24 cellular contexts compared by ENCODE assay signal in genomic region chr6:133724726-133725125, GRCh38.
DNase-seq lines count a peak whose midpoint lies in the region; ATAC-seq, FAIRE-seq and TF ChIP-seq lines count a peak whose summit lies in the region.
"Had no signal": no experiment of that assay in that cellular context is flagged by ENCODE, and none has a peak within 500 bp of the region (broad histone marks: within the 10 kb centered on the region; RNA-seq: fewer than 3 reads in every experiment).

No MANE protein-coding gene starts in this region.

- ATAC-seq in HG02571 (IDR thresholded peaks at IDR 0.05; ENCODE audit: unreplicated experiment) (no peak), pancreas (no peak)
- ATAC-seq: activated T-cell treated with anti-CD3 and anti-CD28 coated beads, Interleukin-2, amount 50 U/mL, for 4 hours; left ventricle myocardium superior; T-cell had no signal

- H3K4me1 ChIP-seq in pancreas: no peaks in the 10 kb centered on the region
- H3K4me1 ChIP-seq: esophagus squamous epithelium, uterus had no signal

- H3K27ac ChIP-seq in pancreas: no peak overlapping the region
- H3K27ac ChIP-seq: esophagus squamous epithelium, uterus, VCaP had no signal

- H3K4me3 ChIP-seq in cardiac fibroblast (replicated peaks in 1 of 2; ENCODE audit: low read depth in 2 of 2, low read length in 2 of 2) (no peak overlapping the region), pancreas (no peak overlapping the region)
- H3K4me3 ChIP-seq: esophagus squamous epithelium, uterus had no signal

- no peak for FAIRE-seq in pancreas (lab: Jason Lieb, UNC)
- FAIRE-seq: H54 had no signal

- intact Hi-C loops in pancreas (cut with DNase I): no loop called here

- H3K36me3 ChIP-seq in pancreas: no peaks in the 10 kb centered on the region
- H3K36me3 ChIP-seq: esophagus squamous epithelium, uterus had no signal

- TF ChIP-seq CTCF in cardiac fibroblast (IDR thresholded peaks at IDR 0.05; ENCODE audit: low read depth, low read length): no peak
- TF ChIP-seq CTCF in pancreas (IDR thresholded peaks at IDR 0.05): no peak

- DNase-seq in AG20443 (ENCODE audit: low spot score) (peak; percentile 32), M059J (ENCODE audit: low read depth) (peak; percentile 60), cardiac fibroblast (ENCODE audit: low read depth in 2 of 2) (peak; percentile 57 to 87), kidney glomerular epithelial cell (lab: John Stamatoyannopoulos, UW) (peak; percentile 29), C1 segment of cervical spinal cord (lab: John Stamatoyannopoulos, UW) (no peak), LoVo (ENCODE audit: low spot score) (no peak), pancreas (no peak)
- DNase-seq: activated CD4-positive, alpha-beta memory T cell treated with anti-CD3 and anti-CD28 coated beads, Interleukin-2, amount 10 ng/mL, durations not matched to agents 7 days and 5 days; activated naive CD8-positive, alpha-beta T cell treated with anti-CD3 and anti-CD28 coated beads, Interleukin-2, amount 10 ng/mL, durations not matched to agents 7 days and 5 days; activated T-cell treated with anti-CD3 and anti-CD28 coated beads, Interleukin-2, amount 50 U/mL, for 4 hours; AML-193; central memory CD4-positive, alpha-beta T cell; effector CD4-positive, alpha-beta T cell; esophagus squamous epithelium; Kasumi-1; left ventricle myocardium superior; NCI-H1436; Right ventricle myocardium superior; stimulated activated CD4-positive, alpha-beta T cell treated with anti-CD3 and anti-CD28 coated beads, Interleukin-2, amount 100 ng/mL, for 48 hours; T-cell; uterus had no signal

- H3K27me3 ChIP-seq in pancreas: no peaks in the 10 kb centered on the region
- H3K27me3 ChIP-seq: esophagus squamous epithelium, uterus had no signal

- H3K9me3 ChIP-seq in pancreas: no peaks in the 10 kb centered on the region
- H3K9me3 ChIP-seq: uterus had no signal

- 57 to 65% methylated on average over 4 of the region's 4 CpGs for WGBS in pancreas, 2 donors

Comparison
In these comparisons a context has a peak if more than half of its experiments do, and no peak if none do; other contexts are left out.
1. DNase-seq: peak in AG20443 (single experiment), M059J (single experiment), cardiac fibroblast (2 of 2) and kidney glomerular epithelial cell (single experiment); none in C1 segment of cervical spinal cord (0 of 14), LoVo (single experiment) and pancreas (0 of 6).